ENCODE assay signal across 7 cellular contexts in the genomic region with DNA sequence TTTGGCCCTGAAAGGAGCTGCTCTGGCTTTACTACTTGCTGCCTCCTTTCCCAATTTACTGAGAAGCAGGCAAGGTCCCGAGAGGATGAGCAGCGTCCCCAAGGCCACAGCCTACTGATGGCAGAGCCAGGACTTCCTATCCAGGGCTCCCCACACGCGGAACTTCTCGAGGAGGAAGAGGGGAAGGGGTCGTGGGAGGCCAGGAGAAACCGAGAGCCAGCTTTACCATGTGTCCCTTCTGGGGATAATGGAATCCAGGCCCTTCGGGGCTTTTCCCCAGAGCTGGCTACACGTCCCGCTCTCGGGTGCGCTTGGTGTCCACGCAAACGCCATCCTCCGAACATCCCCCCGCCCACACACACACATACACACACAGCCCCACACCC. TPM values are rescaled to one million over a fixed set of nuclear protein-coding genes. Genes with fewer than 3 reads are reported as not detected.
DNase-seq lines count a peak whose midpoint lies in the region; ATAC-seq and TF ChIP-seq lines count a peak whose summit lies in the region.

No MANE protein-coding gene starts in this region.

- no peaks in the 10 kb centered on the region for H3K9me3 Mint-ChIP-seq in activated naive CD8-positive, alpha-beta T cell treated with anti-CD3 and anti-CD28 coated beads for 36 hours
- H3K9me3 Mint-ChIP-seq in immature natural killer cell, result peaks cover 0 to 3% (median 0%) of the 10 kb centered on the region in 6 donors

- peaks cover 21% of the 10 kb centered on the region for H3K4me1 Mint-ChIP-seq in activated naive CD8-positive, alpha-beta T cell treated with anti-CD3 and anti-CD28 coated beads for 36 hours
- H3K4me1 Mint-ChIP-seq in immature natural killer cell, result peaks cover 18 to 23% of the 10 kb centered on the region in 2 donors

- no peak for TF ChIP-seq POLR2A in stomach (IDR thresholded peaks at IDR 0.05)

- peak overlapping the region; percentile 91 for H3K9ac ChIP-seq in HUES48 (ENCODE audit: low read depth, low read length)

- H3K27ac Mint-ChIP-seq in activated naive CD8-positive, alpha-beta T cell treated with anti-CD3 and anti-CD28 coated beads for 36 hours, result no peak overlapping the region
- no peak overlapping the region for H3K27ac Mint-ChIP-seq in immature natural killer cell

- H3K4me3 Mint-ChIP-seq in activated naive CD8-positive, alpha-beta T cell treated with anti-CD3 and anti-CD28 coated beads for 36 hours, result peak overlapping the region; percentile 74
- peak overlapping the region; percentile 60 to 68 (median 64) for H3K4me3 Mint-ChIP-seq in immature natural killer cell

- H3K27ac ChIP-seq in HUES48 (ENCODE audit: low read depth, low read length), result peak overlapping the region; percentile 68
- peak overlapping the region; percentile 77 to 98 (median 95) for H3K27ac ChIP-seq in stomach

- 5 to 11% (median 7%) methylated on average over 15 to 16 of the region's 16 CpGs for WGBS in stomach, 5 donors

- no peak for TF ChIP-seq EP300 in stomach (IDR thresholded peaks at IDR 0.05)

- peaks cover 22% of the 10 kb centered on the region for H3K4me1 ChIP-seq in HUES48 (ENCODE audit: control insufficient read depth, insufficient read depth, low read length)
- peaks cover 8 to 43% (median 22%) of the 10 kb centered on the region in 4 donors for H3K4me1 ChIP-seq in stomach

- H3K27me3 ChIP-seq in HUES48 (ENCODE audit: control insufficient read depth, insufficient read depth, low read length), result peaks cover 41% of the 10 kb centered on the region
- peaks cover 0 to 49% (median 23%) of the 10 kb centered on the region in 3 donors for H3K27me3 ChIP-seq in stomach

- TF ChIP-seq CTCF in stomach (IDR thresholded peaks at IDR 0.05), result no peak

- ATAC-seq in HG02588 (IDR thresholded peaks at IDR 0.05; ENCODE audit: unreplicated experiment), result no peak
- ATAC-seq in HG03520 (IDR thresholded peaks at IDR 0.05; ENCODE audit: unreplicated experiment), result no peak

- H3K4me3 ChIP-seq in HUES48 (ENCODE audit: low read depth, low read length), result peak overlapping the region; percentile 74
- H3K4me3 ChIP-seq in stomach, result peak overlapping the region; percentile 59 to 72 (median 68)

- no peaks in the 10 kb centered on the region for H3K36me3 Mint-ChIP-seq in activated naive CD8-positive, alpha-beta T cell treated with anti-CD3 and anti-CD28 coated beads for 36 hours
- H3K36me3 Mint-ChIP-seq in immature natural killer cell, result no peaks in the 10 kb centered on the region

- H3K9me3 ChIP-seq in HUES48 (ENCODE audit: control insufficient read depth, insufficient read depth, low read length), result no peaks in the 10 kb centered on the region
- H3K9me3 ChIP-seq in stomach, result no peaks in the 10 kb centered on the region

- no peak for DNase-seq in activated naive CD8-positive, alpha-beta T cell treated with anti-CD3 and anti-CD28 coated beads for 36 hours
- no peak for DNase-seq in immature natural killer cell
- DNase-seq in stomach, result no peak
- DNase-seq in CD1c-positive myeloid dendritic cell (ENCODE audit: extremely low spot score), result no peak

- H3K27me3 Mint-ChIP-seq in activated naive CD8-positive, alpha-beta T cell treated with anti-CD3 and anti-CD28 coated beads for 36 hours, result peaks cover 85% of the 10 kb centered on the region
- peaks cover 20 to 28% (median 25%) of the 10 kb centered on the region in 3 donors for H3K27me3 Mint-ChIP-seq in immature natural killer cell (ENCODE audit: low read depth in 3 of 3)

- intact Hi-C loops in stomach (cut with DNase I; ENCODE audit: low total_unique reads), result no loop called here

- H3K36me3 ChIP-seq in HUES48 (ENCODE audit: control insufficient read depth, insufficient read depth, low read length), result peaks cover under 1% of the 10 kb centered on the region; the same call in 1 of the 2 replicates
- no peaks in the 10 kb centered on the region for H3K36me3 ChIP-seq in stomach

RNA-seq across cellular contexts. Expression of gene CCN1, which starts 4.3 kb away (rescaled TPM):
- total RNA-seq in activated naive CD8-positive, alpha-beta T cell treated with anti-CD3 and anti-CD28 coated beads for 36 hours, result under 1 TPM in 1 of 2 experiments, not detected in 1; 0.12 TPM
- not detected for polyA plus RNA-seq in immature natural killer cell
- total RNA-seq in stomach, result 100 to 1,000 TPM in 1 of 5 donors, 10 to 100 TPM in 4; 17.0 to 123 (median 70.1) TPM
- polyA plus RNA-seq in stomach, result 10 to 100 TPM; 15.9 to 30.4 (median 22.7) TPM

Comparison
In these comparisons a context has a peak if more than half of its experiments do, and no peak if none do; other contexts are left out.
1. RNA of gene CCN1, which starts 4.3 kb away (total RNA-seq): 17.0 to 123 TPM in stomach; 0.12 TPM in activated naive CD8-positive, alpha-beta T cell treated with anti-CD3 and anti-CD28 coated beads for 36 hours; every median in the first group is over 10 times any median in the second.